1 cellular context compared by ENCODE assay signal in the genomic region with DNA sequence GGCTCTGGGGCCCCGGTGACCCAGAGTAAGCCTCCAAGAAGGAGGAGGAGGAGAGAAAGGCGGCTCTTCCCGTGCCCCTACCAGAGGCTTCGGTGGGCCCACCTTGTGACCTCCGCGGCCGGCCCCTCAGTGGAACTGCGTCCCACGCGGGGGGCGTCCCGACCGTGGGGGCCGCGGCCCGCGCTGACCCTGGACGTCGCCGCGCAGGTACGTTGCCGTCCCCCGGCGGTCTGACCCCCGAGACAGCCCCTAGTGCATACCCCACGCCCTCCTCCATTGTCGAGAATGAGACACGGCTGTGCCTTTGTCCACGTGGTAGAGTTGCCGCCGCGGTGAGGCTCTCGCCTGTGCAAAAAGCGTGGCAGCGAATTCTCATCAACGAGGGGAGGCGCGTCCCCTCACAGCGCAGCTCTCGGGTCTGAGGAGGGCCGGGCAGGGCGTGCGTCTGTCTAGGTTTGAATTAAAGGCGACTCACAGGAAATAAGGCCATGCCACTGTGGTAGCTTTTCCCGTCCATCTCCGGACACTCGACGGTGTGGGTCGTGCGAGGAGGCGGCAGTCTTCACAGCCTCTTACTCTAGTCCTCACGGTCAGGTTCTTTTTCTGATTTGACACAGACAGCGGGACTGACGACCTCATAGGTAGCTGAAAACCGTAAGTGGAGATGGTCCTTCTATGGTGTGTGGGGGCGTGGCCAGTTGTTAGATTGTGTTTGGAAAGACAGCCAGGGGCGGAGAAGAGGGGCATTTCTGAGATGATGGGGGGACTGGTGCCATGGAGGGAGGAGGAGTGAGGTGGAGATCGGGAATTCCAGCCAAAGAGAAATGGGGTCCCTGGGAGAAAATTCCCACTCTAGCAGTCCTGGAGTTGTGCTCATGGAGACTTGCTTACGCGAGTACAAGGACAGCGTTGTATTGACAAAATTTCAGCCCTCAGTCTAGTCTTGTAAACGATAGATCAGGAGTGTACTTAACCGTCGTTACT.
TF ChIP-seq lines count a peak whose summit lies in the region.

No MANE protein-coding gene starts in this region.

TF ChIP-seq in HepG2, 621 proteins besides CTCF, POLR2A, EP300 and RAD21 (continued from another document and continues in another):
- no peak for TF ChIP-seq PRDM10 (CRISPR knock-in tag; IDR thresholded peaks at IDR 0.05; ENCODE audit: low read depth)
- TF ChIP-seq ZNF883 (CRISPR knock-in tag; IDR thresholded peaks at IDR 0.05; ENCODE audit: not compliant biosample characterization) = peak; percentile 73
- peak; percentile 10 for TF ChIP-seq ZNF18 (CRISPR knock-in tag; IDR thresholded peaks at IDR 0.05; ENCODE audit: insufficient replicate concordance)
- peak; percentile 94 for TF ChIP-seq NR1H2 (CRISPR knock-in tag; IDR thresholded peaks at IDR 0.05; ENCODE audit: borderline replicate concordance, low read depth)
- no peak for TF ChIP-seq NR2F6 (IDR thresholded peaks at IDR 0.05)
- TF ChIP-seq NR2F6 (CRISPR knock-in tag; IDR thresholded peaks at IDR 0.05) = peak; percentile 17; the same call in 1 of the 2 replicates
- TF ChIP-seq, protein P1, sequence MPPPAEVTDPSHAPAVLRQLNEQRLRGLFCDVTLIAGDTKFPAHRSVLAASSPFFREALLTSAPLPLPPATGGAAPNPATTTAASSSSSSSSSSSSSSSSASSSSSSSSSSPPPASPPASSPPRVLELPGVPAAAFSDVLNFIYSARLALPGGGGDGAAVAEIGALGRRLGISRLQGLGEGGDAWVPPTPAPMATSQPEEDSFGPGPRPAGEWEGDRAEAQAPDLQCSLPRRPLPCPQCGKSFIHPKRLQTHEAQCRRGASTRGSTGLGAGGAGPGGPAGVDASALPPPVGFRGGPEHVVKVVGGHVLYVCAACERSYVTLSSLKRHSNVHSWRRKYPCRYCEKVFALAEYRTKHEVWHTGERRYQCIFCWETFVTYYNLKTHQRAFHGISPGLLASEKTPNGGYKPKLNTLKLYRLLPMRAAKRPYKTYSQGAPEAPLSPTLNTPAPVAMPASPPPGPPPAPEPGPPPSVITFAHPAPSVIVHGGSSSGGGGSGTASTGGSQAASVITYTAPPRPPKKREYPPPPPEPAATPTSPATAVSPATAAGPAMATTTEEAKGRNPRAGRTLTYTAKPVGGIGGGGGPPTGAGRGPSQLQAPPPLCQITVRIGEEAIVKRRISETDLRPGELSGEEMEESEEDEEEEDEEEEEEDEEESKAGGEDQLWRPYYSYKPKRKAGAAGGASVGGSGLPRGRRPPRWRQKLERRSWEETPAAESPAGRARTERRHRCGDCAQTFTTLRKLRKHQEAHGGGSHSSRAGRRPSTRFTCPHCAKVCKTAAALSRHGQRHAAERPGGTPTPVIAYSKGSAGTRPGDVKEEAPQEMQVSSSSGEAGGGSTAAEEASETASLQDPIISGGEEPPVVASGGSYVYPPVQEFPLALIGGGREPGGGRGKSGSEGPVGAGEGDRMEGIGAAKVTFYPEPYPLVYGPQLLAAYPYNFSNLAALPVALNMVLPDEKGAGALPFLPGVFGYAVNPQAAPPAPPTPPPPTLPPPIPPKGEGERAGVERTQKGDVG (CRISPR knock-in tag; IDR thresholded peaks at IDR 0.05; ENCODE audit: borderline replicate concordance) = peak; percentile 47
- 0 out of 2 replicates have a peak, but pooled peaks have one; percentile 43 for TF ChIP-seq TBX2 (CRISPR knock-in tag; IDR thresholded peaks at IDR 0.05; ENCODE audit: borderline replicate concordance)
- no peak for TF ChIP-seq HCFC1 (IDR thresholded peaks at IDR 0.05; ENCODE audit: low read depth, low read length)
- no peak for TF ChIP-seq ZNF44 (CRISPR knock-in tag; IDR thresholded peaks at IDR 0.05)
- peak; percentile 76 for TF ChIP-seq ZNF563 (CRISPR knock-in tag; IDR thresholded peaks at IDR 0.05)
- no peak for TF ChIP-seq ZNF644 (CRISPR knock-in tag; IDR thresholded peaks at IDR 0.05; ENCODE audit: low read depth)
- peak; percentile 36; the same call in 1 of the 2 replicates for TF ChIP-seq ZIK1 (CRISPR knock-in tag; IDR thresholded peaks at IDR 0.05; ENCODE audit: borderline replicate concordance, low read depth)
- 0 out of 2 replicates have a peak, but pooled peaks have one; percentile 55 for TF ChIP-seq ZNF850 (CRISPR knock-in tag; conservative IDR thresholded peaks at IDR 0.05)
- TF ChIP-seq ETS1 (CRISPR knock-in tag; IDR thresholded peaks at IDR 0.05) = 0 out of 2 replicates have a peak, but pooled peaks have one; percentile 90
- peak; percentile 2; the same call in 1 of the 2 replicates for TF ChIP-seq MNT (IDR thresholded peaks at IDR 0.05)
- 0 out of 2 replicates have a peak, but pooled peaks have one; percentile 5 for TF ChIP-seq ZNF343 (CRISPR knock-in tag; IDR thresholded peaks at IDR 0.05)
- TF ChIP-seq ZNF7 (CRISPR knock-in tag; IDR thresholded peaks at IDR 0.05) = peak; percentile 18; the same call in 1 of the 2 replicates
- TF ChIP-seq, protein P2, sequence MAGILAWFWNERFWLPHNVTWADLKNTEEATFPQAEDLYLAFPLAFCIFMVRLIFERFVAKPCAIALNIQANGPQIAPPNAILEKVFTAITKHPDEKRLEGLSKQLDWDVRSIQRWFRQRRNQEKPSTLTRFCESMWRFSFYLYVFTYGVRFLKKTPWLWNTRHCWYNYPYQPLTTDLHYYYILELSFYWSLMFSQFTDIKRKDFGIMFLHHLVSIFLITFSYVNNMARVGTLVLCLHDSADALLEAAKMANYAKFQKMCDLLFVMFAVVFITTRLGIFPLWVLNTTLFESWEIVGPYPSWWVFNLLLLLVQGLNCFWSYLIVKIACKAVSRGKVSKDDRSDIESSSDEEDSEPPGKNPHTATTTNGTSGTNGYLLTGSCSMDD (CRISPR knock-in tag; IDR thresholded peaks at IDR 0.05) = 0 out of 2 replicates have a peak, but pooled peaks have one; percentile 74
- TF ChIP-seq MTA1 (CRISPR knock-in tag; IDR thresholded peaks at IDR 0.05; ENCODE audit: borderline replicate concordance) = peak; percentile 91
- TF ChIP-seq SNAI1 (CRISPR knock-in tag; IDR thresholded peaks at IDR 0.05; ENCODE audit: borderline replicate concordance) = no peak
- peak; percentile 35; the same call in 1 of the 2 replicates for TF ChIP-seq CHD2 (IDR thresholded peaks at IDR 0.05; ENCODE audit: low read depth, low read length)
- TF ChIP-seq, protein P3, sequence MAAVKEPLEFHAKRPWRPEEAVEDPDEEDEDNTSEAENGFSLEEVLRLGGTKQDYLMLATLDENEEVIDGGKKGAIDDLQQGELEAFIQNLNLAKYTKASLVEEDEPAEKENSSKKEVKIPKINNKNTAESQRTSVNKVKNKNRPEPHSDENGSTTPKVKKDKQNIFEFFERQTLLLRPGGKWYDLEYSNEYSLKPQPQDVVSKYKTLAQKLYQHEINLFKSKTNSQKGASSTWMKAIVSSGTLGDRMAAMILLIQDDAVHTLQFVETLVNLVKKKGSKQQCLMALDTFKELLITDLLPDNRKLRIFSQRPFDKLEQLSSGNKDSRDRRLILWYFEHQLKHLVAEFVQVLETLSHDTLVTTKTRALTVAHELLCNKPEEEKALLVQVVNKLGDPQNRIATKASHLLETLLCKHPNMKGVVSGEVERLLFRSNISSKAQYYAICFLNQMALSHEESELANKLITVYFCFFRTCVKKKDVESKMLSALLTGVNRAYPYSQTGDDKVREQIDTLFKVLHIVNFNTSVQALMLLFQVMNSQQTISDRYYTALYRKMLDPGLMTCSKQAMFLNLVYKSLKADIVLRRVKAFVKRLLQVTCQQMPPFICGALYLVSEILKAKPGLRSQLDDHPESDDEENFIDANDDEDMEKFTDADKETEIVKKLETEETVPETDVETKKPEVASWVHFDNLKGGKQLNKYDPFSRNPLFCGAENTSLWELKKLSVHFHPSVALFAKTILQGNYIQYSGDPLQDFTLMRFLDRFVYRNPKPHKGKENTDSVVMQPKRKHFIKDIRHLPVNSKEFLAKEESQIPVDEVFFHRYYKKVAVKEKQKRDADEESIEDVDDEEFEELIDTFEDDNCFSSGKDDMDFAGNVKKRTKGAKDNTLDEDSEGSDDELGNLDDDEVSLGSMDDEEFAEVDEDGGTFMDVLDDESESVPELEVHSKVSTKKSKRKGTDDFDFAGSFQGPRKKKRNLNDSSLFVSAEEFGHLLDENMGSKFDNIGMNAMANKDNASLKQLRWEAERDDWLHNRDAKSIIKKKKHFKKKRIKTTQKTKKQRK (IDR thresholded peaks at IDR 0.05; ENCODE audit: low read length) = no peak
- TF ChIP-seq HNRNPL (IDR thresholded peaks at IDR 0.05; ENCODE audit: low read depth, low read length) = 0 out of 2 replicates have a peak, but pooled peaks have one; percentile 31
- TF ChIP-seq ATF6 (CRISPR knock-in tag; conservative IDR thresholded peaks at IDR 0.05) = 0 out of 2 replicates have a peak, but pooled peaks have one; percentile 15
- TF ChIP-seq NFE2 (CRISPR knock-in tag; IDR thresholded peaks at IDR 0.05) = no peak
- TF ChIP-seq ATF7-NPFF (CRISPR knock-in tag; IDR thresholded peaks at IDR 0.05; ENCODE audit: low read depth) = peak; percentile 76
- peak; percentile 89 for TF ChIP-seq MAX (IDR thresholded peaks at IDR 0.05)
- TF ChIP-seq ZSCAN21 (CRISPR knock-in tag; IDR thresholded peaks at IDR 0.05; ENCODE audit: borderline replicate concordance) = 0 out of 2 replicates have a peak, but pooled peaks have one; percentile 50
